In the genomic region with DNA sequence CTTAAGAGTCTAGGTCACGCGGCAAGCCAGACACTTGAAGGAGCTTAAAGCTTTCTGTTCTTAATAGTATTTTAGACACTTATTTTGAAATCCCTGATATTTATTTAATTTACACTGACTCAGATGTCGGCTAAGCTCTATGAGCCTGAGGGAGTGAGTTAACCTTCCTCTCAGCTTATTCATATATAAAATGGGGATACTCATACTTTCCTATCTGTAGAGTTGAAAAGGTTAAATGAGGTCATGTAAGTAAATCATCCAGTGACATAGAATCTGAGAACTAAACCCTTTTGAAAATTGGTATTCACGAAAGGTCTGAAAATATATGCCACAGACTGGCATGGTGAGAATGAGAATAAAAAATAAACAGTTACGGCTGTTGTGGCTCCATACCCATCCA, we compare ENCODE assay signal across 11 cellular contexts. TPM values are rescaled to one million over a fixed set of nuclear protein-coding genes. Genes with fewer than 3 reads are reported as not detected.
A peak's percentile ranks its signal among the peaks of the same experiment; 100 is the strongest.
DNase-seq lines count a peak whose midpoint lies in the region; ATAC-seq and TF ChIP-seq lines count a peak whose summit lies in the region.
"Had no signal": no experiment of that assay in that cellular context is flagged by ENCODE, and none has a peak within 500 bp of the region (broad histone marks: within the 10 kb centered on the region; RNA-seq: fewer than 3 reads in every experiment).

No MANE protein-coding gene starts in this region.

- no peaks in the 10 kb centered on the region for H3K36me3 ChIP-seq in left ventricle myocardium inferior
- no peaks in the 10 kb centered on the region for H3K36me3 ChIP-seq in adipocyte (ENCODE audit: control insufficient read depth, insufficient read depth, low read length, severe bottlenecking)
- no peaks in the 10 kb centered on the region for H3K36me3 ChIP-seq in naive thymus-derived CD4-positive, alpha-beta T cell (ENCODE audit: control insufficient read depth in 2 of 3, insufficient read depth in 3 of 3, low read length in 3 of 3)
- no peaks in the 10 kb centered on the region for H3K36me3 ChIP-seq in body of pancreas (replicated peaks in 1 of 2; ENCODE audit: insufficient read depth in 1 of 2, low read depth in 2 of 2)
- H3K36me3 ChIP-seq: left lung had no signal

- WGBS in body of pancreas, 2 donors: 86 to 89% methylated on average over 5 of the region's 5 CpGs

- POLR2A ChIA-PET in naive thymus-derived CD4-positive, alpha-beta T cell (lab: Charles Lee): no interaction called here

- H3K4me1 ChIP-seq in left ventricle myocardium inferior: peaks cover 20% of the 10 kb centered on the region
- H3K4me1 ChIP-seq in adipocyte (ENCODE audit: control insufficient read depth, insufficient read depth, low read length): peaks cover 11% of the 10 kb centered on the region
- peaks cover 4 to 8% of the 10 kb centered on the region in 2 donors for H3K4me1 ChIP-seq in naive thymus-derived CD4-positive, alpha-beta T cell (ENCODE audit: control insufficient read depth in 2 of 2, insufficient read depth in 2 of 2, low read length in 2 of 2)
- H3K4me1 ChIP-seq in body of pancreas: peaks cover 16% of the 10 kb centered on the region

- H3K9me3 ChIP-seq in left ventricle myocardium inferior (replicated peaks) (no peaks in the 10 kb centered on the region), adipocyte (ENCODE audit: control insufficient read depth, low read length) (no peaks in the 10 kb centered on the region), body of pancreas (no peaks in the 10 kb centered on the region)
- no peaks in the 10 kb centered on the region for H3K9me3 ChIP-seq in naive thymus-derived CD4-positive, alpha-beta T cell (ENCODE audit: control insufficient read depth in 2 of 3, low read length in 3 of 3)
- H3K9me3 ChIP-seq: left lung had no signal

- H3K9me3 Mint-ChIP-seq in naive thymus-derived CD4-positive, alpha-beta T cell: peaks cover 0 to 2% (median 0%) of the 10 kb centered on the region in 11 donors

- H3K27me3 ChIP-seq in left ventricle myocardium inferior (ENCODE audit: low read depth) (peaks cover 24% of the 10 kb centered on the region), adipocyte (replicated peaks; ENCODE audit: control insufficient read depth, insufficient read depth, low read length) (no peaks in the 10 kb centered on the region), body of pancreas (no peaks in the 10 kb centered on the region)
- peaks cover 0 to 4% of the 10 kb centered on the region in 2 donors for H3K27me3 ChIP-seq in naive thymus-derived CD4-positive, alpha-beta T cell (ENCODE audit: control insufficient read depth in 2 of 2, insufficient read depth in 2 of 2, low read length in 2 of 2)

- no peak for TF ChIP-seq POLR2A in body of pancreas (IDR thresholded peaks at IDR 0.05)

- no peak overlapping the region for H3K9ac ChIP-seq in adipocyte (ENCODE audit: low read length)

- H3K27ac ChIP-seq in left ventricle myocardium inferior (replicated peaks) (peak overlapping the region; percentile 87), body of pancreas (peak overlapping the region in 1 of 4 donors; percentile 89)
- H3K27ac ChIP-seq in naive thymus-derived CD4-positive, alpha-beta T cell (ENCODE audit: low read depth, low read length): no peak overlapping the region

- TF ChIP-seq CTCF in left ventricle myocardium inferior (IDR thresholded peaks at IDR 0.05; ENCODE audit: borderline replicate concordance) (no peak), body of pancreas (IDR thresholded peaks at IDR 0.05) (no peak)

- peak overlapping the region; percentile 17 to 98 (median 90) for H3K4me3 Mint-ChIP-seq in naive thymus-derived CD4-positive, alpha-beta T cell

- no peak for ATAC-seq in Right ventricle myocardium superior (ENCODE audit: poor library complexity)
- no peak for ATAC-seq in naive thymus-derived CD4-positive, alpha-beta T cell
- no peak for ATAC-seq in body of pancreas
- no peak for ATAC-seq in GM19035 (IDR thresholded peaks at IDR 0.05; ENCODE audit: unreplicated experiment)

- peaks cover 12 to 23% (median 18%) of the 10 kb centered on the region in 7 donors for H3K4me1 Mint-ChIP-seq in naive thymus-derived CD4-positive, alpha-beta T cell

- no peak for DNase-seq in left ventricle myocardium inferior
- DNase-seq in Right ventricle myocardium superior: no peak
- peak; percentile 28 for DNase-seq in adipocyte (ENCODE audit: low read depth)
- DNase-seq in naive thymus-derived CD4-positive, alpha-beta T cell: no peak
- no peak for DNase-seq in activated gamma-delta T cell (lab: John Stamatoyannopoulos, UW)
- DNase-seq in body of pancreas: no peak
- DNase-seq in stimulated activated naive CD4-positive, alpha-beta T cell treated with Interleukin-2 at 50 U/mL for 16 hours (lab: John Stamatoyannopoulos, UW): no peak
- DNase-seq: left lung, NCI-H1105 treated with DMSO at 0.1 percent for 48 hours had no signal

- H3K36me3 Mint-ChIP-seq in naive thymus-derived CD4-positive, alpha-beta T cell: no peaks in the 10 kb centered on the region

- H3K4me3 ChIP-seq in left ventricle myocardium inferior (no peak overlapping the region), adipocyte (ENCODE audit: low read length) (no peak overlapping the region), body of pancreas (no peak overlapping the region)
- no peak overlapping the region for H3K4me3 ChIP-seq in naive thymus-derived CD4-positive, alpha-beta T cell (ENCODE audit: low read length)

- intact Hi-C loops in left ventricle myocardium inferior (cut with micrococcal nuclease): no loop called here
- intact Hi-C loops in Right ventricle myocardium superior (cut with DNase I): no loop called here
- intact Hi-C loops in naive thymus-derived CD4-positive, alpha-beta T cell (cut with micrococcal nuclease): no loop called here
- intact Hi-C loops in body of pancreas (cut with DNase I): no loop called here

- H3K27me3 Mint-ChIP-seq in naive thymus-derived CD4-positive, alpha-beta T cell: peaks cover 30 to 67% (median 32%) of the 10 kb centered on the region in 5 donors

- CTCF ChIA-PET in naive thymus-derived CD4-positive, alpha-beta T cell (lab: Charles Lee): no interaction called here

- H3K27ac Mint-ChIP-seq in naive thymus-derived CD4-positive, alpha-beta T cell: no peak overlapping the region

RNA-seq across cellular contexts. Expression of a gene that starts 1.4 kb away (rescaled TPM):
- 2.8 TPM for total RNA-seq in left ventricle myocardium inferior
- 3.1 TPM for total RNA-seq in Right ventricle myocardium superior
- under 1 TPM in 4 of 5 experiments, not detected in 1; 0.05 to 0.60 (median 0.17) TPM for total RNA-seq in naive thymus-derived CD4-positive, alpha-beta T cell
- polyA plus RNA-seq in naive thymus-derived CD4-positive, alpha-beta T cell: not detected
- total RNA-seq in body of pancreas: 1 to 10 TPM; 2.6 to 6.5 TPM
- total RNA-seq: HT-29 had no signal

RNA-seq across cellular contexts. Expression of a gene that starts 40.6 kb away (rescaled TPM):
- 28.3 TPM for total RNA-seq in left ventricle myocardium inferior
- 23.6 TPM for total RNA-seq in Right ventricle myocardium superior
- total RNA-seq in naive thymus-derived CD4-positive, alpha-beta T cell: 10 to 100 TPM; 17.2 to 41.2 (median 23.5) TPM
- polyA plus RNA-seq in naive thymus-derived CD4-positive, alpha-beta T cell: 10 to 100 TPM; 22.9 to 44.9 TPM
- 10 to 100 TPM in 1 of 2 donors, 1 to 10 TPM in 1; 4.9 to 10.1 TPM for total RNA-seq in body of pancreas
